27 cellular contexts compared by ENCODE assay signal in genomic region chr12:118010903-118011302, GRCh38.
"Had no signal": no experiment of that assay in that cellular context is flagged by ENCODE, and none has a peak within 500 bp of the region (broad histone marks: within the 10 kb centered on the region; RNA-seq: fewer than 3 reads in every experiment).

No MANE protein-coding gene starts in this region.

- H3K4me3 ChIP-seq: stomach, suprapubic skin, testis, thoracic aorta, thyroid gland, tibial artery, tibial nerve, transverse colon, upper lobe of left lung, upper lobe of right lung, uterus, vagina had no signal

- H3K27me3 ChIP-seq: stomach, suprapubic skin, testis, thyroid gland, tibial nerve, transverse colon, upper lobe of left lung, upper lobe of right lung, uterus, vagina had no signal

- ATAC-seq: stimulated activated effector memory CD8-positive, alpha-beta T cell treated with anti-CD3 and anti-CD28 coated beads, Interleukin-12 subunit alpha, Interleukin-12 subunit beta, amount 100 ng/mL, for 72 hours; stimulated activated memory B cell treated with anti-CD40 and anti-IgM and Interleukin-4, amounts not matched to agents 10 μg/mL and 1 μg/mL and 100 μg/mL, for 72 hours; stimulated activated naive B cell treated with anti-CD40 and anti-IgM and Interleukin-4, amounts not matched to agents 10 μg/mL and 1 μg/mL and 100 μg/mL, for 72 hours; stimulated activated naive CD8-positive, alpha-beta T cell treated with anti-CD3 and anti-CD28 coated beads, Interleukin-15, amount 100 ng/mL, for 72 hours; stimulated activated naive CD8-positive, alpha-beta T cell treated with anti-CD3 and anti-CD28 coated beads, Interleukin-15, Interleukin-2, amounts not matched to agents 100 U/mL and 50 U/mL, for 24 hours; upper lobe of right lung had no signal

- H3K4me1 ChIP-seq: testis, upper lobe of right lung, uterus, vagina had no signal

- FAIRE-seq: urothelium cell line had no signal

- H3K9me3 ChIP-seq: stomach, suprapubic skin, testis, thoracic aorta, thyroid gland, tibial artery, tibial nerve, transverse colon, upper lobe of left lung, upper lobe of right lung, uterus, vagina had no signal

- H3K27ac ChIP-seq: stomach, suprapubic skin, testis, thoracic aorta, thyroid gland, tibial artery, tibial nerve, transverse colon, upper lobe of left lung, upper lobe of right lung, uterus, vagina had no signal

- H3K36me3 ChIP-seq: stomach, suprapubic skin, thoracic aorta, thyroid gland, tibial artery, tibial nerve, transverse colon, upper lobe of left lung, upper lobe of right lung, uterus, vagina had no signal

- DNase-seq: stimulated activated CD4-positive, alpha-beta T cell treated with anti-CD3 and anti-CD28 coated beads, Interleukin-2, amount 100 ng/mL, for 48 hours; stimulated activated CD4-positive, alpha-beta T cell treated with anti-CD3 and anti-CD28 coated beads, Interleukin-4, amount 100 ng/mL, for 1 hour; stimulated activated CD4-positive, alpha-beta T cell treated with anti-CD3 and anti-CD28 coated beads, Interleukin-4, amount 100 ng/mL, for 24 hours; stimulated activated CD4-positive, alpha-beta T cell treated with anti-CD3 and anti-CD28 coated beads, Interleukin-4, amount 100 ng/mL, for 4 hours; stimulated activated CD8-positive, alpha-beta memory T cell treated with anti-CD3 and anti-CD28 coated beads, Interleukin-4, amount 100 ng/mL, for 48 hours; stimulated activated naive B cell treated with anti-CD40 and anti-IgM and Interleukin-4, amounts not matched to agents 10 μg/mL and 1 μg/mL and 100 μg/mL, for 72 hours; stimulated activated naive CD4-positive, alpha-beta T cell; stimulated activated naive CD4-positive, alpha-beta T cell treated with Interleukin-2 at 50 U/mL for 16 hours; stimulated activated naive CD8-positive, alpha-beta T cell treated with anti-CD3 and anti-CD28 coated beads, Interleukin-15, amount 100 ng/mL, for 72 hours; stimulated activated naive CD8-positive, alpha-beta T cell treated with anti-CD3 and anti-CD28 coated beads, Interleukin-15, Interleukin-2, amounts not matched to agents 100 U/mL and 50 U/mL, for 24 hours; stomach; substantia nigra; testis; thyroid gland; tibial artery; transverse colon; trophoblast cell; upper lobe of left lung; upper lobe of right lung; uterus had no signal
